Comparison of ENCODE assay signal across 19 cellular contexts in genomic region chr7:26626687-26627086, GRCh38.
"Had no signal": no experiment of that assay in that cellular context is flagged by ENCODE, and none has a peak within 500 bp of the region (broad histone marks: within the 10 kb centered on the region; RNA-seq: fewer than 3 reads in every experiment).

No MANE protein-coding gene starts in this region.

- H3K4me2 ChIP-seq: hepatocyte had no signal

- ATAC-seq: effector memory CD8-positive, alpha-beta T cell; foreskin keratinocyte; gastroesophageal sphincter; heart left ventricle; left colon; left lung; left ventricle myocardium superior; lower lobe of right lung had no signal

- H2AFZ ChIP-seq: hepatocyte had no signal

- H3K36me3 ChIP-seq: esophagus muscularis mucosa, gastroesophageal sphincter, heart left ventricle, left lung, lower lobe of right lung had no signal

- H3K27ac ChIP-seq: esophagus muscularis mucosa, foreskin keratinocyte, gastroesophageal sphincter, heart left ventricle, hepatocyte, left lung, lower lobe of right lung had no signal

- H3K79me2 ChIP-seq: hepatocyte had no signal

- DNase-seq: cortex of kidney; effector CD8-positive, alpha-beta T cell; effector memory CD8-positive, alpha-beta T cell; foreskin keratinocyte; heart left ventricle; hypothalamus; immature natural killer cell; kidney; kidney glomerular epithelial cell; left colon; left lung; left ventricle myocardium superior; lower lobe of right lung; mesenchymal stem cell; midbrain had no signal

- H3K27me3 ChIP-seq: foreskin keratinocyte, gastroesophageal sphincter, hepatocyte, left lung had no signal

- H3K4me3 Mint-ChIP-seq: dendritic cell treated with granulocyte-macrophage colony-stimulating factor and Interleukin-4, amounts not matched to agents 40 ng/mL and 50 ng/mL, for 4 days; effector memory CD8-positive, alpha-beta T cell; immature natural killer cell had no signal

- H3K27me3 Mint-ChIP-seq: dendritic cell treated with granulocyte-macrophage colony-stimulating factor and Interleukin-4, amounts not matched to agents 40 ng/mL and 50 ng/mL, for 4 days had no signal

- H3K9me3 ChIP-seq: esophagus muscularis mucosa, gastroesophageal sphincter, heart left ventricle, left lung, lower lobe of right lung had no signal

- H3K4me1 Mint-ChIP-seq: immature natural killer cell had no signal

- H3K9me3 Mint-ChIP-seq: dendritic cell treated with granulocyte-macrophage colony-stimulating factor and Interleukin-4, amounts not matched to agents 40 ng/mL and 50 ng/mL, for 4 days; effector memory CD8-positive, alpha-beta T cell; immature natural killer cell had no signal

- H3K4me1 ChIP-seq: esophagus muscularis mucosa, foreskin keratinocyte, gastroesophageal sphincter, heart left ventricle, left lung, lower lobe of right lung had no signal

- H3K4me3 ChIP-seq: esophagus muscularis mucosa, gastroesophageal sphincter, heart left ventricle, hepatocyte, left lung, lower lobe of right lung had no signal

- H3K27ac Mint-ChIP-seq: dendritic cell treated with granulocyte-macrophage colony-stimulating factor and Interleukin-4, amounts not matched to agents 40 ng/mL and 50 ng/mL, for 4 days; effector memory CD8-positive, alpha-beta T cell; immature natural killer cell had no signal
